In genomic region chr3:29694783-29695182, GRCh38 we compare ENCODE assay signal across 10 cellular contexts.
A peak's percentile ranks its signal among the peaks of the same experiment; 100 is the strongest.
DNase-seq lines count a peak whose midpoint lies in the region; TF ChIP-seq lines count a peak whose summit lies in the region.
"Had no signal": no experiment of that assay in that cellular context is flagged by ENCODE, and none has a peak within 500 bp of the region (broad histone marks: within the 10 kb centered on the region; RNA-seq: fewer than 3 reads in every experiment).

No MANE protein-coding gene starts in this region.

- no peaks in the 10 kb centered on the region for H3K36me3 ChIP-seq in cardiac muscle cell
- H3K36me3 ChIP-seq in ovary: no peaks in the 10 kb centered on the region

- intact Hi-C loops in ovary (cut with DNase I): no loop called here

- H3K4me1 ChIP-seq in cardiac muscle cell (ENCODE audit: low read depth) (peaks cover 40% of the 10 kb centered on the region), ovary (ENCODE audit: insufficient read depth) (peaks cover 2% of the 10 kb centered on the region)

- H3K27ac ChIP-seq in cardiac muscle cell (peak overlapping the region; percentile 93), ovary (peak overlapping the region in 1 of 2 donors; percentile 40)

- no peak for TF ChIP-seq EP300 in ovary (IDR thresholded peaks at IDR 0.05)

- TF ChIP-seq CTCF in cardiac muscle cell (IDR thresholded peaks at IDR 0.05; ENCODE audit: low read depth, low read length) (no peak), ovary (IDR thresholded peaks at IDR 0.05) (no peak)

- no peaks in the 10 kb centered on the region for H3K9me3 ChIP-seq in cardiac muscle cell (ENCODE audit: low read depth)
- H3K9me3 ChIP-seq in ovary: no peaks in the 10 kb centered on the region

- DNase-seq in ELR (ENCODE audit: low read depth): peak; percentile 95
- peak; percentile 52 for DNase-seq in SW480 (ENCODE audit: low spot score)
- DNase-seq in cardiac muscle cell (ENCODE audit: low read depth in 1 of 2, low spot score in 1 of 2): peak; percentile 78 to 97
- peak; percentile 99 for DNase-seq in renal cortical epithelial cell (ENCODE audit: low read depth)
- no peak for DNase-seq in NCI-H748 (lab: John Stamatoyannopoulos, UW; ENCODE audit: unreplicated experiment)
- no peak for DNase-seq in NOMO-1 treated with DMSO at 0.1 percent for 48 hours (lab: John Stamatoyannopoulos, UW; ENCODE audit: unreplicated experiment)
- no peak for DNase-seq in stimulated activated CD4-positive, alpha-beta T cell treated with anti-CD3 and anti-CD28 coated beads, Interleukin-2, amount 100 ng/mL, for 48 hours
- no peak for DNase-seq in ovary
- DNase-seq: activated CD8-positive, alpha-beta memory T cell treated with anti-CD3 and anti-CD28 coated beads, Interleukin-2, amount 50 U/mL, for 48 hours; NCI-H510A had no signal

- 41 to 44% (median 43%) methylated on average over 1 of the region's 1 CpG for WGBS in ovary, 3 donors

- H3K4me3 ChIP-seq in cardiac muscle cell (no peak overlapping the region), ovary (no peak overlapping the region)

- TF ChIP-seq POLR2A in ovary (IDR thresholded peaks at IDR 0.05): no peak

- H3K27me3 ChIP-seq in cardiac muscle cell (no peaks in the 10 kb centered on the region), ovary (no peaks in the 10 kb centered on the region)

Comparison
In these comparisons a context has a peak if more than half of its experiments do, and no peak if none do; other contexts are left out.
1. DNase-seq: peak in ELR (single experiment), SW480 (single experiment), cardiac muscle cell (2 of 2) and renal cortical epithelial cell (single experiment); none in NCI-H748 (single experiment), NOMO-1 treated with DMSO at 0.1 percent for 48 hours (single experiment), stimulated activated CD4-positive, alpha-beta T cell treated with anti-CD3 and anti-CD28 coated beads, Interleukin-2, amount 100 ng/mL, for 48 hours (0 of 2) and ovary (0 of 5).